In genomic region chr16:78925071-78925714, GRCh38 we compare ENCODE assay signal across 8 cellular contexts.
DNase-seq lines count a peak whose midpoint lies in the region; ATAC-seq and TF ChIP-seq lines count a peak whose summit lies in the region.

No MANE protein-coding gene starts in this region.

- H3K27ac ChIP-seq in adrenal gland: no peak overlapping the region
- H3K27ac ChIP-seq in liver (ENCODE audit: low read depth in 1 of 2, low read length in 2 of 2): no peak overlapping the region
- no peak overlapping the region for H3K27ac ChIP-seq in upper lobe of left lung
- no peak overlapping the region for H3K27ac ChIP-seq in suprapubic skin

- no peak overlapping the region; the same call in 1 of the 2 replicates for H2AFZ ChIP-seq in Loucy (ENCODE audit: low read length)

- TF ChIP-seq EP300 in upper lobe of left lung (IDR thresholded peaks at IDR 0.05) (no peak), suprapubic skin (IDR thresholded peaks at IDR 0.05) (no peak)

- H3K9me3 ChIP-seq in Loucy (ENCODE audit: insufficient read depth, low read depth, low read length): peaks cover 5% of the 10 kb centered on the region; the same call in 1 of the 2 replicates
- peaks cover 0 to 8% (median 0%) of the 10 kb centered on the region in 3 donors for H3K9me3 ChIP-seq in adrenal gland (replicated peaks in 1 of 3)
- H3K9me3 ChIP-seq in liver (ENCODE audit: control insufficient read depth in 4 of 4, low read length in 3 of 4): peaks cover 0 to 9% (median 7%) of the 10 kb centered on the region in 4 donors
- peaks cover 0 to 10% (median 5%) of the 10 kb centered on the region in 4 donors for H3K9me3 ChIP-seq in upper lobe of left lung
- no peaks in the 10 kb centered on the region for H3K9me3 ChIP-seq in suprapubic skin

- WGBS in adrenal gland, 4 donors: 54 to 63% (median 60%) methylated on average over 8 of the region's 8 CpGs
- 53% methylated on average over 8 of the region's 8 CpGs for WGBS in liver
- WGBS in upper lobe of left lung, 2 donors: 62% methylated on average over 8 of the region's 8 CpGs
- WGBS in suprapubic skin: 61% methylated on average over 8 of the region's 8 CpGs

- H3K9ac ChIP-seq in Loucy (ENCODE audit: low read depth, low read length, poor library complexity, severe bottlenecking) (no peak overlapping the region), liver (ENCODE audit: low read depth in 1 of 2, low read length in 2 of 2) (no peak overlapping the region)

- no peaks in the 10 kb centered on the region for H3K9me2 ChIP-seq in Loucy (replicated peaks; ENCODE audit: low read depth, low read length)

- H3K36me3 ChIP-seq in Loucy (ENCODE audit: insufficient read depth, low read length) (no peaks in the 10 kb centered on the region), adrenal gland (replicated peaks in 1 of 2) (no peaks in the 10 kb centered on the region), liver (ENCODE audit: control insufficient read depth in 4 of 4, insufficient read depth in 3 of 4, low read depth in 1 of 4, low read length in 3 of 4) (no peaks in the 10 kb centered on the region), upper lobe of left lung (no peaks in the 10 kb centered on the region), suprapubic skin (no peaks in the 10 kb centered on the region)

- no peak overlapping the region for H3K4me3 ChIP-seq in GM12864 (ENCODE audit: low read depth, low read length)
- no peak overlapping the region for H3K4me3 ChIP-seq in Loucy (ENCODE audit: low read length, poor library complexity, severe bottlenecking)
- H3K4me3 ChIP-seq in adrenal gland: no peak overlapping the region
- H3K4me3 ChIP-seq in liver (ENCODE audit: low read depth in 1 of 3, low read length in 3 of 3): no peak overlapping the region
- no peak overlapping the region for H3K4me3 ChIP-seq in upper lobe of left lung
- no peak overlapping the region for H3K4me3 ChIP-seq in suprapubic skin

- peak; percentile 73 for TF ChIP-seq CTCF in GM12864 (IDR thresholded peaks at IDR 0.05; ENCODE audit: low read depth, low read length, missing control alignments)
- peak; percentile 78 for TF ChIP-seq CTCF in Loucy (conservative IDR thresholded peaks at IDR 0.05; ENCODE audit: low read length)
- TF ChIP-seq CTCF in adrenal gland (IDR thresholded peaks at IDR 0.05): peak; percentile 43 to 66 (median 57)
- peak; percentile 74 for TF ChIP-seq CTCF in liver (IDR thresholded peaks at IDR 0.05; ENCODE audit: low read depth, low read length, missing input control)
- peak; percentile 24 to 64 (median 48) for TF ChIP-seq CTCF in upper lobe of left lung (IDR thresholded peaks at IDR 0.05)
- peak in 1 of 2 donors; percentile 28 for TF ChIP-seq CTCF in suprapubic skin (IDR thresholded peaks at IDR 0.05)

- H3K4me2 ChIP-seq in Loucy (ENCODE audit: low read depth, low read length, poor library complexity, severe bottlenecking): no peak overlapping the region

- intact Hi-C loops in adrenal gland (cut with DNase I): no loop called here

- H3K79me2 ChIP-seq in Loucy (ENCODE audit: insufficient read depth, low read length): no peaks in the 10 kb centered on the region

- TF ChIP-seq RAD21 in liver (IDR thresholded peaks at IDR 0.05): peak; percentile 84 to 86

- H3K4me1 ChIP-seq in Loucy (ENCODE audit: insufficient read depth, low read length, poor library complexity, severe bottlenecking): no peaks in the 10 kb centered on the region
- H3K4me1 ChIP-seq in adrenal gland (replicated peaks in 1 of 2): no peaks in the 10 kb centered on the region
- H3K4me1 ChIP-seq in liver (ENCODE audit: control insufficient read depth in 4 of 4, insufficient read depth in 4 of 4, low read length in 3 of 4): no peaks in the 10 kb centered on the region
- peaks cover 0 to 4% (median 0%) of the 10 kb centered on the region in 4 donors for H3K4me1 ChIP-seq in upper lobe of left lung
- H3K4me1 ChIP-seq in suprapubic skin: peaks cover 7% of the 10 kb centered on the region

- ATAC-seq in upper lobe of left lung (ENCODE audit: low FRiP score in 2 of 2) (peak in 1 of 2 donors; percentile 47), HG02623 (IDR thresholded peaks at IDR 0.05; ENCODE audit: unreplicated experiment) (no peak)

- TF ChIP-seq POLR2A in adrenal gland (IDR thresholded peaks at IDR 0.05): no peak
- no peak for TF ChIP-seq POLR2A in upper lobe of left lung (IDR thresholded peaks at IDR 0.05)
- TF ChIP-seq POLR2A in suprapubic skin (IDR thresholded peaks at IDR 0.05): no peak

- H3K27me3 ChIP-seq in Loucy (ENCODE audit: insufficient read depth, low read length, poor library complexity, severe bottlenecking): no peaks in the 10 kb centered on the region
- H3K27me3 ChIP-seq in adrenal gland: no peaks in the 10 kb centered on the region
- H3K27me3 ChIP-seq in liver (ENCODE audit: control insufficient read depth in 4 of 4, insufficient read depth in 4 of 4, low read length in 3 of 4): no peaks in the 10 kb centered on the region
- H3K27me3 ChIP-seq in upper lobe of left lung: no peaks in the 10 kb centered on the region
- H3K27me3 ChIP-seq in suprapubic skin: no peaks in the 10 kb centered on the region

- no peaks in the 10 kb centered on the region for H3F3A ChIP-seq in Loucy (ENCODE audit: low read depth)

- DNase-seq in GM12864 (ENCODE audit: low read depth): peak; percentile 5
- peak; percentile 20 to 76 (median 48) for DNase-seq in adrenal gland
- DNase-seq in upper lobe of left lung: peak in 1 of 2 donors; percentile 45
- no peak for DNase-seq in NCI-H446 (lab: John Stamatoyannopoulos, UW)
- DNase-seq in suprapubic skin (ENCODE audit: low spot score in 2 of 2): no peak

- no peaks in the 10 kb centered on the region for H4K20me1 ChIP-seq in Loucy (ENCODE audit: insufficient read depth, low read length, poor library complexity, severe bottlenecking)

TF ChIP-seq in liver, 16 proteins besides CTCF, POLR2A, EP300 and RAD21:
- TF ChIP-seq, protein P1, sequence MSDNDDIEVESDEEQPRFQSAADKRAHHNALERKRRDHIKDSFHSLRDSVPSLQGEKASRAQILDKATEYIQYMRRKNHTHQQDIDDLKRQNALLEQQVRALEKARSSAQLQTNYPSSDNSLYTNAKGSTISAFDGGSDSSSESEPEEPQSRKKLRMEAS (IDR thresholded peaks at IDR 0.05): no peak
- TF ChIP-seq YY1 (IDR thresholded peaks at IDR 0.05): no peak
- no peak for TF ChIP-seq REST (IDR thresholded peaks at IDR 0.05)
- TF ChIP-seq HNF4G (IDR thresholded peaks at IDR 0.05): no peak
- TF ChIP-seq NR2F2 (IDR thresholded peaks at IDR 0.05): no peak
- peak in 1 of 2 donors; percentile 13 for TF ChIP-seq HNF4A (conservative IDR thresholded peaks at IDR 0.05)

Comparison
In these comparisons a context has a peak if more than half of its experiments do, and no peak if none do; other contexts are left out.
1. DNase-seq: peak in GM12864 (single experiment) and adrenal gland (7 of 7); none in NCI-H446 (0 of 2) and suprapubic skin (0 of 2).